Comparison of ENCODE assay signal across 13 cellular contexts in genomic region chr1:8155528-8156186, GRCh38.
DNase-seq lines count a peak whose midpoint lies in the region; ATAC-seq and TF ChIP-seq lines count a peak whose summit lies in the region.
"Had no signal": no experiment of that assay in that cellular context is flagged by ENCODE, and none has a peak within 500 bp of the region (broad histone marks: within the 10 kb centered on the region; RNA-seq: fewer than 3 reads in every experiment).

No MANE protein-coding gene starts in this region.

- H3K27ac ChIP-seq in breast epithelium: peak overlapping the region; percentile 71 to 74
- no peak overlapping the region for H3K27ac ChIP-seq in adrenal gland
- H3K27ac ChIP-seq: HL-60 had no signal

- no peak for ATAC-seq in activated CD8-positive, alpha-beta T cell treated with anti-CD3 and anti-CD28 coated beads for 36 hours
- ATAC-seq: Right ventricle myocardium inferior had no signal

- H3K4me3 ChIP-seq in AG10803 (ENCODE audit: low read length): no peak overlapping the region
- H3K4me3 ChIP-seq in breast epithelium: no peak overlapping the region
- no peak overlapping the region for H3K4me3 ChIP-seq in adrenal gland

- no peak overlapping the region for H3K27ac Mint-ChIP-seq in activated CD8-positive, alpha-beta T cell treated with anti-CD3 and anti-CD28 coated beads for 36 hours

- in situ Hi-C loops in GM13977 (cut with MboI; ENCODE audit: low pct_unique_long_range_greater_than_20kb, low sequenced_read_pairs, unreplicated experiment): no loop called here

- peaks cover 2% of the 10 kb centered on the region for H3K36me3 Mint-ChIP-seq in activated CD8-positive, alpha-beta T cell treated with anti-CD3 and anti-CD28 coated beads for 36 hours (ENCODE audit: low read depth)

- no peak for TF ChIP-seq RAD21 in Ishikawa (IDR thresholded peaks at IDR 0.05; ENCODE audit: low read depth)

- no peak for TF ChIP-seq CTCF in AG10803 (conservative IDR thresholded peaks at IDR 0.05; ENCODE audit: low read length)
- TF ChIP-seq CTCF in breast epithelium (IDR thresholded peaks at IDR 0.05): no peak
- TF ChIP-seq CTCF in activated CD8-positive, alpha-beta T cell treated with anti-CD3 and anti-CD28 coated beads for 36 hours (IDR thresholded peaks at IDR 0.05): no peak
- TF ChIP-seq CTCF in GM13977 (IDR thresholded peaks at IDR 0.05; ENCODE audit: extremely low read depth, insufficient read depth, missing control alignments): no peak
- no peak for TF ChIP-seq CTCF in adrenal gland (IDR thresholded peaks at IDR 0.05)

- POLR2A ChIA-PET in activated CD8-positive, alpha-beta T cell treated with anti-CD3 and anti-CD28 coated beads for 36 hours (lab: Charles Lee): interaction anchor here (1.1 kb wide), 1 partner anchor 13 kb away, joined by 3 read pairs; no protein-coding TSS in a partner anchor

- peaks cover 33% of the 10 kb centered on the region for H3K4me1 Mint-ChIP-seq in activated CD8-positive, alpha-beta T cell treated with anti-CD3 and anti-CD28 coated beads for 36 hours (ENCODE audit: low read depth)

- no peak for TF ChIP-seq EP300 in Ishikawa (IDR thresholded peaks at IDR 0.05; ENCODE audit: borderline replicate concordance)

- peaks cover 23% of the 10 kb centered on the region for H3K27me3 Mint-ChIP-seq in activated CD8-positive, alpha-beta T cell treated with anti-CD3 and anti-CD28 coated beads for 36 hours

- WGBS in adrenal gland, 4 donors: 75 to 81% (median 76%) methylated on average over 12 to 14 of the region's 14 CpGs

- CTCF ChIA-PET in activated CD8-positive, alpha-beta T cell treated with anti-CD3 and anti-CD28 coated beads for 36 hours (lab: Charles Lee): no interaction called here

- H3K4me1 ChIP-seq in breast epithelium: no peaks in the 10 kb centered on the region
- H3K4me1 ChIP-seq in adrenal gland (replicated peaks in 1 of 2): no peaks in the 10 kb centered on the region

- TF ChIP-seq POLR2A in breast epithelium (IDR thresholded peaks at IDR 0.05) (no peak), adrenal gland (IDR thresholded peaks at IDR 0.05) (no peak)

- DNase-seq in AG10803 (ENCODE audit: low read depth) (peak; percentile 54), breast epithelium (ENCODE audit: low spot score in 2 of 2) (no peak), left kidney (ENCODE audit: low read depth, low spot score) (peak; percentile 61), A172 (ENCODE audit: low spot score) (no peak), GM13977 (ENCODE audit: low spot score) (no peak), adrenal gland (no peak)
- DNase-seq in activated CD8-positive, alpha-beta T cell treated with anti-CD3 and anti-CD28 coated beads for 36 hours: no peak
- DNase-seq: activated CD4-positive, alpha-beta T cell treated with anti-CD3 and anti-CD28 coated beads for 48 hours; GF-D8; NCI-H2029 treated with DMSO at 0.1 percent for 48 hours had no signal

- H3K36me3 ChIP-seq in breast epithelium: no peaks in the 10 kb centered on the region
- no peaks in the 10 kb centered on the region for H3K36me3 ChIP-seq in adrenal gland (replicated peaks in 1 of 2)

- H3K9me3 ChIP-seq in breast epithelium (no peaks in the 10 kb centered on the region), adrenal gland (replicated peaks in 1 of 3) (no peaks in the 10 kb centered on the region)

- intact Hi-C loops in breast epithelium (cut with DNase I; ENCODE audit: low total_unique reads): no loop called here
- intact Hi-C loops in activated CD8-positive, alpha-beta T cell treated with anti-CD3 and anti-CD28 coated beads for 36 hours (cut with micrococcal nuclease): no loop called here
- intact Hi-C loops in adrenal gland (cut with DNase I): no loop called here

- H3K9me3 Mint-ChIP-seq in activated CD8-positive, alpha-beta T cell treated with anti-CD3 and anti-CD28 coated beads for 36 hours: peaks cover 4% of the 10 kb centered on the region

- H3K27me3 ChIP-seq in breast epithelium (no peaks in the 10 kb centered on the region), adrenal gland (no peaks in the 10 kb centered on the region)

- H3K4me3 Mint-ChIP-seq in activated CD8-positive, alpha-beta T cell treated with anti-CD3 and anti-CD28 coated beads for 36 hours: no peak overlapping the region

TF ChIP-seq in Ishikawa, 13 proteins besides CTCF, POLR2A, EP300 and RAD21:
- no peak for TF ChIP-seq TCF12 (IDR thresholded peaks at IDR 0.05; ENCODE audit: low read depth)
- TF ChIP-seq TEAD4 (IDR thresholded peaks at IDR 0.05): peak; percentile 76

Comparison
In these comparisons a context has a peak if more than half of its experiments do, and no peak if none do; other contexts are left out.
1. DNase-seq: peak in AG10803 (single experiment) and left kidney (single experiment); none in breast epithelium (0 of 2), activated CD8-positive, alpha-beta T cell treated with anti-CD3 and anti-CD28 coated beads for 36 hours (single experiment), A172 (single experiment), GM13977 (single experiment) and adrenal gland (0 of 7).
2. H3K27ac ChIP-seq: peak in breast epithelium (2 of 2); none in adrenal gland (0 of 5).